8 cellular contexts compared by ENCODE assay signal in genomic region chr1:160711528-160712311, GRCh38. TPM values are rescaled to one million over a fixed set of nuclear protein-coding genes. Genes with fewer than 3 reads are reported as not detected.
DNase-seq lines count a peak whose midpoint lies in the region; ATAC-seq and FAIRE-seq lines count a peak whose summit lies in the region.

CD48 (minus strand) TSS chr1:160711822; CDS start chr1:160711763, 59 bp downstream.

- H3K4me3 Mint-ChIP-seq in naive thymus-derived CD4-positive, alpha-beta T cell: no peak within 1 kb of the TSS

- H3K4me3 ChIP-seq in naive thymus-derived CD4-positive, alpha-beta T cell (ENCODE audit: low read length): peak within 1 kb of the TSS; percentile 90

- peaks cover 0 to 7% (median 0%) of the 10 kb centered on the region in 5 donors for H3K36me3 Mint-ChIP-seq in naive thymus-derived CD4-positive, alpha-beta T cell

- DNase-seq in activated CD4-positive, alpha-beta T cell treated with anti-CD3 and anti-CD28 coated beads, Interleukin-2, amount 50 U/mL, for 24 hours (ENCODE audit: low read depth in 1 of 2, low spot score in 1 of 2): peak; percentile 16 to 39
- peak in 8 of 9 donors; percentile 39 to 88 (median 82) for DNase-seq in naive thymus-derived CD4-positive, alpha-beta T cell
- no peak for DNase-seq in RPMI8226
- no peak for DNase-seq in RCC 7860 (ENCODE audit: low spot score)
- DNase-seq in NCI-H748 (lab: John Stamatoyannopoulos, UW; ENCODE audit: unreplicated experiment): no peak
- no peak for DNase-seq in GM19240 (ENCODE audit: insufficient read length, low spot score)

- H3K9me3 Mint-ChIP-seq in naive thymus-derived CD4-positive, alpha-beta T cell: peaks cover 0 to 2% (median 0%) of the 10 kb centered on the region in 11 donors

- peaks cover 53 to 61% of the 10 kb centered on the region in 2 donors for H3K4me1 ChIP-seq in naive thymus-derived CD4-positive, alpha-beta T cell (ENCODE audit: control insufficient read depth in 2 of 2, insufficient read depth in 2 of 2, low read length in 2 of 2)

- no peak within 1 kb of the TSS for H3K27ac Mint-ChIP-seq in naive thymus-derived CD4-positive, alpha-beta T cell

- FAIRE-seq in RCC 7860 (lab: Jason Lieb, UNC): no peak

- H3K27ac ChIP-seq in naive thymus-derived CD4-positive, alpha-beta T cell (ENCODE audit: low read depth, low read length): peak within 1 kb of the TSS; percentile 99

- CTCF ChIA-PET in naive thymus-derived CD4-positive, alpha-beta T cell (lab: Charles Lee): interaction anchor here (0.6 to 3.5 kb wide), 9 partner anchors 9 to 418 kb away, joined by 3 to 31 read pairs (median 7); no protein-coding TSS in a partner anchor

- POLR2A ChIA-PET in naive thymus-derived CD4-positive, alpha-beta T cell (lab: Charles Lee): interaction anchor here (0.6 to 3.2 kb wide), 18 partner anchors 8 to 454 kb away, joined by 3 to 23 read pairs (median 4); partner anchors contain the start of genes LY9 and PPOX

- intact Hi-C loops in naive thymus-derived CD4-positive, alpha-beta T cell (cut with micrococcal nuclease): loop anchor here (1.0 to 2.0 kb wide), 10 partner anchors 8 to 85 kb away; partner anchors contain the start of gene LY9 (in 1 of the 2)

- H3K27me3 Mint-ChIP-seq in naive thymus-derived CD4-positive, alpha-beta T cell: no peaks in the 10 kb centered on the region

- H3K4me1 Mint-ChIP-seq in naive thymus-derived CD4-positive, alpha-beta T cell: peaks cover 22 to 49% (median 44%) of the 10 kb centered on the region in 7 donors

- H3K27me3 ChIP-seq in naive thymus-derived CD4-positive, alpha-beta T cell (ENCODE audit: control insufficient read depth in 2 of 2, insufficient read depth in 2 of 2, low read length in 2 of 2): no peaks in the 10 kb centered on the region

- H3K9me3 ChIP-seq in naive thymus-derived CD4-positive, alpha-beta T cell (ENCODE audit: control insufficient read depth in 2 of 3, low read length in 3 of 3): no peaks in the 10 kb centered on the region

- ATAC-seq in GM19025 (IDR thresholded peaks at IDR 0.05; ENCODE audit: low read depth, unreplicated experiment) (peak; percentile 34), HG03378 (IDR thresholded peaks at IDR 0.05; ENCODE audit: unreplicated experiment) (peak; percentile 30)
- ATAC-seq in naive thymus-derived CD4-positive, alpha-beta T cell: peak; percentile 67

- peaks cover 0 to 5% (median 0%) of the 10 kb centered on the region in 3 experiments for H3K36me3 ChIP-seq in naive thymus-derived CD4-positive, alpha-beta T cell (ENCODE audit: control insufficient read depth in 2 of 3, insufficient read depth in 3 of 3, low read length in 3 of 3)

RNA-seq across cellular contexts. Expression of gene CD48, which starts in this region (rescaled TPM):
- 100 to 1,000 TPM; 253 to 438 (median 358) TPM for total RNA-seq in naive thymus-derived CD4-positive, alpha-beta T cell
- polyA plus RNA-seq in naive thymus-derived CD4-positive, alpha-beta T cell: 100 to 1,000 TPM; 200 to 223 TPM

Comparison
In these comparisons a context has a peak if more than half of its experiments do, and no peak if none do; other contexts are left out.
1. DNase-seq: peak in activated CD4-positive, alpha-beta T cell treated with anti-CD3 and anti-CD28 coated beads, Interleukin-2, amount 50 U/mL, for 24 hours (2 of 2) and naive thymus-derived CD4-positive, alpha-beta T cell (8 of 9); none in RPMI8226 (single experiment), RCC 7860 (single experiment), NCI-H748 (single experiment) and GM19240 (single experiment).
2. Peak in every context shown above with its lines, with median percentiles within 50 percentile points of each other: ATAC-seq.